In genomic region chr1:121016182-121017028, GRCh38 we compare ENCODE assay signal across 8 cellular contexts.
DNase-seq lines count a peak whose midpoint lies in the region; TF ChIP-seq lines count a peak whose summit lies in the region.
"Not testable (repeated sequence)": the region's sequence is repeated elsewhere in the genome, so short reads cannot be mapped to it uniquely, and the experiment has no call there.

No MANE protein-coding gene starts in this region.

- CTCF ChIA-PET in Calu3 (lab: Charles Lee); RWPE1 (lab: Yijun Ruan, JAX): not testable (repeated sequence)

- TSS peak; percentile 100 for BruUV-seq in Calu3 (replicated peaks; lab: Mats Ljungman, UMichigan)

- in situ Hi-C loops in GM23248 (cut with MboI), result not testable (repeated sequence)

- H3K27ac ChIP-seq in GM23248; MM.1S (ENCODE audit: low read length); RWPE1: not testable (repeated sequence)

- H3K9me3 ChIP-seq in GM23248 (ENCODE audit: low read depth); MM.1S (replicated peaks; ENCODE audit: insufficient read depth, low read length): not testable (repeated sequence)

- H3K4me1 Mint-ChIP-seq in Calu3 (ENCODE audit: low read depth, unreplicated experiment); activated T-cell treated with anti-CD3 and anti-CD28 coated beads, Interleukin-2, amount 50 U/mL, for 24 hours (ENCODE audit: low read depth): not testable (repeated sequence)

- not testable (repeated sequence) for H3K4me3 Mint-ChIP-seq in Calu3 (ENCODE audit: low read depth, unreplicated experiment)
- H3K4me3 Mint-ChIP-seq in activated T-cell treated with anti-CD3 and anti-CD28 coated beads, Interleukin-2, amount 50 U/mL, for 24 hours, result peak overlapping the region; percentile 57

- H3K4me2 ChIP-seq in GM23248 (ENCODE audit: unreplicated experiment); MM.1S (ENCODE audit: low read depth, low read length): not testable (repeated sequence)

- H3K9me2 ChIP-seq in GM23248 (ENCODE audit: insufficient read depth); MM.1S (replicated peaks; ENCODE audit: insufficient read depth, low read length): not testable (repeated sequence)

- not testable (repeated sequence) for H3K27me3 ChIP-seq in GM23248 (replicated peaks; ENCODE audit: insufficient read depth); MM.1S (replicated peaks; ENCODE audit: insufficient read depth, low read length)

- DNase-seq in Calu3 (peak; percentile 67), GM23248 (peak; percentile 66), MM.1S (peak; percentile 43), RWPE1 (ENCODE audit: low spot score) (peak; percentile 31), epithelial cell of esophagus (ENCODE audit: low read depth) (peak; percentile 55), medulla oblongata (ENCODE audit: extremely low spot score) (peak; percentile 39)
- DNase-seq in activated T-cell treated with anti-CD3 and anti-CD28 coated beads, Interleukin-2, amount 50 U/mL, for 24 hours, result peak; percentile 67
- DNase-seq in stimulated activated CD4-positive, alpha-beta T cell treated with anti-CD3 and anti-CD28 coated beads, TNF-alpha, amount 100 ng/mL, for 48 hours (ENCODE audit: low read depth in 3 of 3), result peak; percentile 11 to 41 (median 36)

- not testable (repeated sequence) for H3K4me1 ChIP-seq in GM23248 (ENCODE audit: insufficient read depth); MM.1S (ENCODE audit: low read length)

- WGBS in GM23248 (ENCODE audit: low coverage in 1 of 2, low lambda C conversion rate in 2 of 2, missing lambda C conversion rate in 2 of 2), 2 experiments, result 5 to 14% methylated on average over 13 to 19 of the region's 32 CpGs

- not testable (repeated sequence) for H3K36me3 ChIP-seq in GM23248 (ENCODE audit: low read depth); MM.1S (replicated peaks; ENCODE audit: insufficient read depth, low read length)

- H3K27ac Mint-ChIP-seq in Calu3 (ENCODE audit: unreplicated experiment), result peak overlapping the region; percentile 96
- peak overlapping the region; percentile 95 for H3K27ac Mint-ChIP-seq in activated T-cell treated with anti-CD3 and anti-CD28 coated beads, Interleukin-2, amount 50 U/mL, for 24 hours

- H2AFZ ChIP-seq in GM23248; MM.1S (ENCODE audit: low read length): not testable (repeated sequence)

- not testable (repeated sequence) for TF ChIP-seq CTCF in Calu3 (IDR thresholded peaks at IDR 0.05; ENCODE audit: unreplicated experiment); MM.1S (IDR thresholded peaks at IDR 0.05; ENCODE audit: low read length); RWPE1 (conservative IDR thresholded peaks at IDR 0.05; ENCODE audit: low read depth); epithelial cell of esophagus (IDR thresholded peaks at IDR 0.05; ENCODE audit: insufficient read depth, low read depth, low read length, missing control alignments)

- H3K9me3 Mint-ChIP-seq in Calu3 (ENCODE audit: low read depth, unreplicated experiment); activated T-cell treated with anti-CD3 and anti-CD28 coated beads, Interleukin-2, amount 50 U/mL, for 24 hours: not testable (repeated sequence)

- not testable (repeated sequence) for H3K4me3 ChIP-seq in GM23248; MM.1S (ENCODE audit: low read length); epithelial cell of esophagus (ENCODE audit: low read length)

- H4K20me1 ChIP-seq in GM23248 (ENCODE audit: insufficient read depth); MM.1S (ENCODE audit: insufficient read depth, low read length): not testable (repeated sequence)

- H3K36me3 Mint-ChIP-seq in Calu3 (ENCODE audit: insufficient read depth, unreplicated experiment), result peaks cover 12% of the 10 kb centered on the region
- not testable (repeated sequence) for H3K36me3 Mint-ChIP-seq in activated T-cell treated with anti-CD3 and anti-CD28 coated beads, Interleukin-2, amount 50 U/mL, for 24 hours (ENCODE audit: low read depth)

- not testable (repeated sequence) for H3K27me3 Mint-ChIP-seq in Calu3 (ENCODE audit: unreplicated experiment); activated T-cell treated with anti-CD3 and anti-CD28 coated beads, Interleukin-2, amount 50 U/mL, for 24 hours

- POLR2A ChIA-PET in RWPE1 (lab: Yijun Ruan, JAX; ENCODE audit: low non-redundant PET), result not testable (repeated sequence)

- H3F3A ChIP-seq in GM23248 (ENCODE audit: insufficient read depth); MM.1S (ENCODE audit: insufficient read depth, low read length): not testable (repeated sequence)

- not testable (repeated sequence) for H3K9ac ChIP-seq in GM23248; MM.1S (ENCODE audit: low read length)

- not testable (repeated sequence) for H3K79me2 ChIP-seq in GM23248 (ENCODE audit: insufficient read depth); MM.1S (ENCODE audit: low read length)

- intact Hi-C loops in Calu3 (cut with micrococcal nuclease; ENCODE audit: unreplicated experiment), result not testable (repeated sequence)
